ENCODE assay signal across 1 cellular context in the genomic region with DNA sequence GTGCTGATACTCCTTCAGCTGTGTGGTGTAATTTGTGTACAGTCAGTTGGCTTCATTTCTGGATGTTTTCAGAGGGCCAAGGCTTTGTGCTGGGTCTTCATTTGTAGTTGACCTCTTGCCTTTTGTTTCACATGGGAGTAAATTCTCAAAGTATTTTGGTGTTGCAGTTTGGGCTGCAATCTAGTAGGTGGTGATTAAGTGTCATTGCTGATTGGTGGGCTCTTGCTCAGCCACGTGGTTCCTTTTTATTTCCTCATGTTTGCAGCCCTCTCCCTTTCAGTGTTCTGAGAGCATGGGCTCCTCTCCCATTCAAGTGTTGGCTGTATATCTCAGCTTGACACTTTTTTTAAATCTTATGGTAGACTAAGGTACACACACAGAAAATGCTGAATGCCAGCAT.
TF ChIP-seq lines count a peak whose summit lies in the region.

No MANE protein-coding gene starts in this region.

TF ChIP-seq in H1, 55 proteins besides CTCF, POLR2A, EP300 and RAD21 (continued from another document):
- no peak for TF ChIP-seq SIRT6 (IDR thresholded peaks at IDR 0.05; ENCODE audit: low read length)
- TF ChIP-seq CBX8 (IDR thresholded peaks at IDR 0.05; ENCODE audit: borderline replicate concordance, low read depth, low read length): no peak
- TF ChIP-seq, protein P1, sequence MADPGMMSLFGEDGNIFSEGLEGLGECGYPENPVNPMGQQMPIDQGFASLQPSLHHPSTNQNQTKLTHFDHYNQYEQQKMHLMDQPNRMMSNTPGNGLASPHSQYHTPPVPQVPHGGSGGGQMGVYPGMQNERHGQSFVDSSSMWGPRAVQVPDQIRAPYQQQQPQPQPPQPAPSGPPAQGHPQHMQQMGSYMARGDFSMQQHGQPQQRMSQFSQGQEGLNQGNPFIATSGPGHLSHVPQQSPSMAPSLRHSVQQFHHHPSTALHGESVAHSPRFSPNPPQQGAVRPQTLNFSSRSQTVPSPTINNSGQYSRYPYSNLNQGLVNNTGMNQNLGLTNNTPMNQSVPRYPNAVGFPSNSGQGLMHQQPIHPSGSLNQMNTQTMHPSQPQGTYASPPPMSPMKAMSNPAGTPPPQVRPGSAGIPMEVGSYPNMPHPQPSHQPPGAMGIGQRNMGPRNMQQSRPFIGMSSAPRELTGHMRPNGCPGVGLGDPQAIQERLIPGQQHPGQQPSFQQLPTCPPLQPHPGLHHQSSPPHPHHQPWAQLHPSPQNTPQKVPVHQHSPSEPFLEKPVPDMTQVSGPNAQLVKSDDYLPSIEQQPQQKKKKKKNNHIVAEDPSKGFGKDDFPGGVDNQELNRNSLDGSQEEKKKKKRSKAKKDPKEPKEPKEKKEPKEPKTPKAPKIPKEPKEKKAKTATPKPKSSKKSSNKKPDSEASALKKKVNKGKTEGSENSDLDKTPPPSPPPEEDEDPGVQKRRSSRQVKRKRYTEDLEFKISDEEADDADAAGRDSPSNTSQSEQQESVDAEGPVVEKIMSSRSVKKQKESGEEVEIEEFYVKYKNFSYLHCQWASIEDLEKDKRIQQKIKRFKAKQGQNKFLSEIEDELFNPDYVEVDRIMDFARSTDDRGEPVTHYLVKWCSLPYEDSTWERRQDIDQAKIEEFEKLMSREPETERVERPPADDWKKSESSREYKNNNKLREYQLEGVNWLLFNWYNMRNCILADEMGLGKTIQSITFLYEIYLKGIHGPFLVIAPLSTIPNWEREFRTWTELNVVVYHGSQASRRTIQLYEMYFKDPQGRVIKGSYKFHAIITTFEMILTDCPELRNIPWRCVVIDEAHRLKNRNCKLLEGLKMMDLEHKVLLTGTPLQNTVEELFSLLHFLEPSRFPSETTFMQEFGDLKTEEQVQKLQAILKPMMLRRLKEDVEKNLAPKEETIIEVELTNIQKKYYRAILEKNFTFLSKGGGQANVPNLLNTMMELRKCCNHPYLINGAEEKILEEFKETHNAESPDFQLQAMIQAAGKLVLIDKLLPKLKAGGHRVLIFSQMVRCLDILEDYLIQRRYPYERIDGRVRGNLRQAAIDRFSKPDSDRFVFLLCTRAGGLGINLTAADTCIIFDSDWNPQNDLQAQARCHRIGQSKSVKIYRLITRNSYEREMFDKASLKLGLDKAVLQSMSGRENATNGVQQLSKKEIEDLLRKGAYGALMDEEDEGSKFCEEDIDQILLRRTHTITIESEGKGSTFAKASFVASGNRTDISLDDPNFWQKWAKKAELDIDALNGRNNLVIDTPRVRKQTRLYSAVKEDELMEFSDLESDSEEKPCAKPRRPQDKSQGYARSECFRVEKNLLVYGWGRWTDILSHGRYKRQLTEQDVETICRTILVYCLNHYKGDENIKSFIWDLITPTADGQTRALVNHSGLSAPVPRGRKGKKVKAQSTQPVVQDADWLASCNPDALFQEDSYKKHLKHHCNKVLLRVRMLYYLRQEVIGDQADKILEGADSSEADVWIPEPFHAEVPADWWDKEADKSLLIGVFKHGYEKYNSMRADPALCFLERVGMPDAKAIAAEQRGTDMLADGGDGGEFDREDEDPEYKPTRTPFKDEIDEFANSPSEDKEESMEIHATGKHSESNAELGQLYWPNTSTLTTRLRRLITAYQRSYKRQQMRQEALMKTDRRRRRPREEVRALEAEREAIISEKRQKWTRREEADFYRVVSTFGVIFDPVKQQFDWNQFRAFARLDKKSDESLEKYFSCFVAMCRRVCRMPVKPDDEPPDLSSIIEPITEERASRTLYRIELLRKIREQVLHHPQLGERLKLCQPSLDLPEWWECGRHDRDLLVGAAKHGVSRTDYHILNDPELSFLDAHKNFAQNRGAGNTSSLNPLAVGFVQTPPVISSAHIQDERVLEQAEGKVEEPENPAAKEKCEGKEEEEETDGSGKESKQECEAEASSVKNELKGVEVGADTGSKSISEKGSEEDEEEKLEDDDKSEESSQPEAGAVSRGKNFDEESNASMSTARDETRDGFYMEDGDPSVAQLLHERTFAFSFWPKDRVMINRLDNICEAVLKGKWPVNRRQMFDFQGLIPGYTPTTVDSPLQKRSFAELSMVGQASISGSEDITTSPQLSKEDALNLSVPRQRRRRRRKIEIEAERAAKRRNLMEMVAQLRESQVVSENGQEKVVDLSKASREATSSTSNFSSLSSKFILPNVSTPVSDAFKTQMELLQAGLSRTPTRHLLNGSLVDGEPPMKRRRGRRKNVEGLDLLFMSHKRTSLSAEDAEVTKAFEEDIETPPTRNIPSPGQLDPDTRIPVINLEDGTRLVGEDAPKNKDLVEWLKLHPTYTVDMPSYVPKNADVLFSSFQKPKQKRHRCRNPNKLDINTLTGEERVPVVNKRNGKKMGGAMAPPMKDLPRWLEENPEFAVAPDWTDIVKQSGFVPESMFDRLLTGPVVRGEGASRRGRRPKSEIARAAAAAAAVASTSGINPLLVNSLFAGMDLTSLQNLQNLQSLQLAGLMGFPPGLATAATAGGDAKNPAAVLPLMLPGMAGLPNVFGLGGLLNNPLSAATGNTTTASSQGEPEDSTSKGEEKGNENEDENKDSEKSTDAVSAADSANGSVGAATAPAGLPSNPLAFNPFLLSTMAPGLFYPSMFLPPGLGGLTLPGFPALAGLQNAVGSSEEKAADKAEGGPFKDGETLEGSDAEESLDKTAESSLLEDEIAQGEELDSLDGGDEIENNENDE (IDR thresholded peaks at IDR 0.05; ENCODE audit: insufficient replicate concordance, low read length): no peak
- TF ChIP-seq CEBPB (IDR thresholded peaks at IDR 0.05; ENCODE audit: low read depth, low read length): no peak
- no peak for TF ChIP-seq TCF12 (IDR thresholded peaks at IDR 0.05; ENCODE audit: low read depth, low read length)
- TF ChIP-seq POLR2AphosphoS5 (IDR thresholded peaks at IDR 0.05; ENCODE audit: low read depth, low read length): no peak
- no peak for TF ChIP-seq SP2 (IDR thresholded peaks at IDR 0.05; ENCODE audit: low read length)
- TF ChIP-seq KDM4A (IDR thresholded peaks at IDR 0.05; ENCODE audit: low read depth, low read length, severe bottlenecking): no peak
- TF ChIP-seq SAP30 (IDR thresholded peaks at IDR 0.05; ENCODE audit: insufficient read depth, insufficient replicate concordance, low read length): no peak
- no peak for TF ChIP-seq JUN (IDR thresholded peaks at IDR 0.05; ENCODE audit: low read depth, low read length)
- TF ChIP-seq SP4 (IDR thresholded peaks at IDR 0.05; ENCODE audit: low read length): no peak
- no peak for TF ChIP-seq MAFK (IDR thresholded peaks at IDR 0.05; ENCODE audit: low read depth, low read length)
